32 cellular contexts compared by ENCODE assay signal in genomic region chr6:86963352-86963751, GRCh38. TPM values are rescaled to one million over a fixed set of nuclear protein-coding genes. Genes with fewer than 3 reads are reported as not detected.
"Had no signal": no experiment of that assay in that cellular context is flagged by ENCODE, and none has a peak within 500 bp of the region (broad histone marks: within the 10 kb centered on the region; RNA-seq: fewer than 3 reads in every experiment).

No MANE protein-coding gene starts in this region.

- H3K4me3 Mint-ChIP-seq: activated B cell treated with CpG ODN at 0.5 μM for 24 hours; activated CD4-positive, alpha-beta T cell treated with anti-CD3 and anti-CD28 coated beads, Interleukin-2, amount 10 ng/mL, durations not matched to agents 24 days and 14 days; activated CD8-positive, alpha-beta memory T cell treated with anti-CD3 and anti-CD28 coated beads, Interleukin-2, amount 10 ng/mL, durations not matched to agents 7 days and 5 days; activated naive CD8-positive, alpha-beta T cell treated with anti-CD3 and anti-CD28 coated beads, Interleukin-2, amount 50 U/mL, for 24 hours; activated T-cell treated with anti-CD3 and anti-CD28 coated beads, Interleukin-2, amount 50 U/mL, for 24 hours; activated T-helper 1 cell treated with anti-CD3 and anti-CD28 coated beads, Interleukin-12 subunit alpha, Interleukin-12 subunit beta, Interleukin-2, Interleukin-4 antibody, amounts not matched to agents 30 ng/mL and 10 ng/mL and 1 ng/mL, durations not matched to agents 14 hours and 24 hours and 36 hours; T-helper 17 cell had no signal

- H3K36me3 Mint-ChIP-seq: activated CD8-positive, alpha-beta memory T cell treated with anti-CD3 and anti-CD28 coated beads, Interleukin-2, amount 10 ng/mL, durations not matched to agents 7 days and 5 days; activated naive CD4-positive, alpha-beta T cell treated with anti-CD3 and anti-CD28 coated beads, Interleukin-2, amount 50 U/mL, for 72 hours had no signal

- H3K27ac Mint-ChIP-seq: activated B cell treated with CpG ODN at 0.5 μM for 24 hours; activated CD4-positive, alpha-beta T cell treated with anti-CD3 and anti-CD28 coated beads, Interleukin-2, amount 10 ng/mL, durations not matched to agents 24 days and 14 days; activated CD8-positive, alpha-beta memory T cell treated with anti-CD3 and anti-CD28 coated beads, Interleukin-2, amount 10 ng/mL, durations not matched to agents 7 days and 5 days; activated naive CD4-positive, alpha-beta T cell treated with anti-CD3 and anti-CD28 coated beads, Interleukin-2, amount 50 U/mL, for 72 hours; activated naive CD8-positive, alpha-beta T cell treated with anti-CD3 and anti-CD28 coated beads, Interleukin-2, amount 50 U/mL, for 24 hours; activated T-cell treated with anti-CD3 and anti-CD28 coated beads, Interleukin-2, amount 50 U/mL, for 24 hours; activated T-helper 1 cell treated with anti-CD3 and anti-CD28 coated beads, Interleukin-12 subunit alpha, Interleukin-12 subunit beta, Interleukin-2, Interleukin-4 antibody, amounts not matched to agents 30 ng/mL and 10 ng/mL and 1 ng/mL, durations not matched to agents 14 hours and 24 hours and 36 hours; T-helper 17 cell had no signal

- DNase-seq: activated B cell treated with CpG ODN at 0.5 μM for 24 hours; activated CD4-positive, alpha-beta T cell treated with anti-CD3 and anti-CD28 coated beads for 1 hour; activated CD4-positive, alpha-beta T cell treated with anti-CD3 and anti-CD28 coated beads, Interleukin-2, amount 10 ng/mL, durations not matched to agents 24 days and 14 days; activated CD4-positive, alpha-beta T cell treated with anti-CD3 and anti-CD28 coated beads, Interleukin-2, amount 50 U/mL, for 48 hours; activated CD8-positive, alpha-beta memory T cell treated with anti-CD3 and anti-CD28 coated beads, Interleukin-2, amount 10 ng/mL, durations not matched to agents 7 days and 5 days; activated effector memory CD4-positive, alpha-beta T cell treated with anti-CD3 and anti-CD28 coated beads, Interleukin-2, amount 50 U/mL, for 16 hours; activated naive CD4-positive, alpha-beta T cell treated with Interleukin-2 at 50 U/mL for 16 hours; activated naive CD8-positive, alpha-beta T cell treated with anti-CD3 and anti-CD28 coated beads, Interleukin-2, amount 50 U/mL, for 24 hours; activated T-cell treated with anti-CD3 and anti-CD28 coated beads, Interleukin-2, amount 50 U/mL, for 24 hours; amygdala; brain microvascular endothelial cell; caudate nucleus; Karpas-422; NCI-H1048; NCI-H146; NCI-H187 treated with DMSO at 0.1 percent for 48 hours; NCI-H2171; NCI-H226; NCI-H510A; NCI-H526 treated with DMSO at 0.1 percent for 48 hours; NCI-H82; SHP77 treated with DMSO at 0.1 percent for 48 hours; T-helper 17 cell; T-helper 9 cell had no signal

- ATAC-seq: activated CD8-positive, alpha-beta memory T cell treated with anti-CD3 and anti-CD28 coated beads, Interleukin-2, amount 10 ng/mL, durations not matched to agents 7 days and 5 days; activated naive CD4-positive, alpha-beta T cell treated with anti-CD3 and anti-CD28 coated beads, Interleukin-2, amount 50 U/mL, for 72 hours; activated naive CD8-positive, alpha-beta T cell treated with anti-CD3 and anti-CD28 coated beads, Interleukin-2, amount 50 U/mL, for 24 hours; K562; Panc1; T-helper 17 cell had no signal

- H3K4me3 ChIP-seq: K562 had no signal

- H3K36me3 ChIP-seq: brain microvascular endothelial cell had no signal

- H3K27me3 Mint-ChIP-seq: activated CD4-positive, alpha-beta T cell treated with anti-CD3 and anti-CD28 coated beads, Interleukin-2, amount 10 ng/mL, durations not matched to agents 24 days and 14 days; activated T-cell treated with anti-CD3 and anti-CD28 coated beads, Interleukin-2, amount 50 U/mL, for 24 hours had no signal

- H3K9me3 Mint-ChIP-seq: activated B cell treated with CpG ODN at 0.5 μM for 24 hours; activated CD4-positive, alpha-beta T cell treated with anti-CD3 and anti-CD28 coated beads, Interleukin-2, amount 10 ng/mL, durations not matched to agents 24 days and 14 days; activated naive CD4-positive, alpha-beta T cell treated with anti-CD3 and anti-CD28 coated beads, Interleukin-2, amount 50 U/mL, for 72 hours; activated naive CD8-positive, alpha-beta T cell treated with anti-CD3 and anti-CD28 coated beads, Interleukin-2, amount 50 U/mL, for 24 hours; activated T-cell treated with anti-CD3 and anti-CD28 coated beads, Interleukin-2, amount 50 U/mL, for 24 hours; activated T-helper 1 cell treated with anti-CD3 and anti-CD28 coated beads, Interleukin-12 subunit alpha, Interleukin-12 subunit beta, Interleukin-2, Interleukin-4 antibody, amounts not matched to agents 30 ng/mL and 10 ng/mL and 1 ng/mL, durations not matched to agents 14 hours and 24 hours and 36 hours had no signal

- H3K4me1 Mint-ChIP-seq: activated B cell treated with CpG ODN at 0.5 μM for 24 hours; activated CD4-positive, alpha-beta T cell treated with anti-CD3 and anti-CD28 coated beads, Interleukin-2, amount 10 ng/mL, durations not matched to agents 24 days and 14 days; activated CD8-positive, alpha-beta memory T cell treated with anti-CD3 and anti-CD28 coated beads, Interleukin-2, amount 10 ng/mL, durations not matched to agents 7 days and 5 days; activated naive CD8-positive, alpha-beta T cell treated with anti-CD3 and anti-CD28 coated beads, Interleukin-2, amount 50 U/mL, for 24 hours; T-helper 17 cell had no signal

- H3K27me3 ChIP-seq: brain microvascular endothelial cell had no signal

- H3K27ac ChIP-seq: brain microvascular endothelial cell, RWPE1 had no signal

RNA-seq across cellular contexts. Expression of gene HTR1E, which starts 26.0 kb away (rescaled TPM):
- total RNA-seq: activated B cell treated with CpG ODN at 0.5 μM for 24 hours; activated CD4-positive, alpha-beta T cell treated with anti-CD3 and anti-CD28 coated beads, Interleukin-2, amount 10 ng/mL, durations not matched to agents 24 days and 14 days; activated CD8-positive, alpha-beta memory T cell treated with anti-CD3 and anti-CD28 coated beads, Interleukin-2, amount 10 ng/mL, durations not matched to agents 7 days and 5 days; activated naive CD4-positive, alpha-beta T cell treated with anti-CD3 and anti-CD28 coated beads, Interleukin-2, amount 50 U/mL, for 72 hours; activated T-helper 1 cell treated with anti-CD3 and anti-CD28 coated beads, Interleukin-12 subunit alpha, Interleukin-12 subunit beta, Interleukin-2, Interleukin-4 antibody, amounts not matched to agents 30 ng/mL and 10 ng/mL and 1 ng/mL, durations not matched to agents 14 hours and 24 hours and 36 hours; chondrocyte; K562; OCI-LY7; SK-MEL-5; T-helper 17 cell had no signal
- polyA plus RNA-seq: K562 had no signal
